In the genomic region with DNA sequence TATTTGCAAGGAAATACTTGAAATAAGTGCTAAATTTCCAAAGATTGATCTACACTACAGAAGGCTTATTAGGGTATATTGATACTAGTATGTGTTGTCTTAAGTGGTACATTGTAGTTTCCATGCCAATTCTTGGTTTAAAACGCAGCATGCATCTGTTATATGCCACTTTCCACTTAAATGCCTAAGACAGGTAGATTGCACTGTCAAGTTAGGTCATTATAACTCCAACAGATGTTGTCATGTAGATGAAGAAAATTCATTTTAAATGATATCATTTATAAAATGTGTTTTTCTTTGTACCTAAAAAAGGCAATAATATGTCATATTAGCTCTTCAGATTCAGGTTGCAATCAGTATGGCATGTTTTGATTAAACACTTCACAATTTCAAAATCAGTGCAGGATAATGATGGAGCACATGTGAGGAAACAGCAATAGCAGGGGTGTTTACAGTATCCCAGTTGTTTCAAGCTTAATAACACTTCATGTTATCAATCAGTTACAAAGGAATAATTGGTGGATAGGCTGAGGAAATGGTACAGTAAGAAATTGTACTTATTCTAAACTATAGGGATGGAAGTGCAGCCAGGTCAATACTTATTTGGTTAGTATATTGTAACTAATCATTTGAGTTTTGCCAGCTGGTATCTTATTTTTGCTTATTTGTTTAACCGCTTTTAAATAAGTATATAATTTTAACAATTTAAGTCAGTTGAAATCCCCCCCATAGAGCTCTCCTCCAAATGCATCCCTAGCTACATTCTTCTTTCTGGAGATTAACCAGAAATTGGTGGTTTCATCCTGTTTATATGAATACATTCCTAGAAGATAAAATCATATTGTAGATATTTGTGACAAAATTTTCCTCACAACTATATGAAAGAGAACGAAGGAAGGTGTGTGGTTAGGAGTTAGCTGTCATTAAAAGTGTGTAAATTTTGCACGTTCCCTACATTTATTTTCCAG, we compare ENCODE assay signal across 13 cellular contexts.
DNase-seq lines count a peak whose midpoint lies in the region.
"Had no signal": no experiment of that assay in that cellular context is flagged by ENCODE, and none has a peak within 500 bp of the region (broad histone marks: within the 10 kb centered on the region; RNA-seq: fewer than 3 reads in every experiment).

No MANE protein-coding gene starts in this region.

- H3K27me3 ChIP-seq in adipocyte (replicated peaks; ENCODE audit: control insufficient read depth, insufficient read depth, low read length), result peaks cover 4% of the 10 kb centered on the region
- H3K27me3 ChIP-seq: BE2C had no signal

- no peaks in the 10 kb centered on the region for H3K4me1 ChIP-seq in adipocyte (ENCODE audit: control insufficient read depth, insufficient read depth, low read length)
- H3K4me1 ChIP-seq: BE2C had no signal

- no peak overlapping the region for H3K9ac ChIP-seq in adipocyte (ENCODE audit: low read length)
- H3K9ac ChIP-seq: GM23248 had no signal

- no peaks in the 10 kb centered on the region for H3K4me1 Mint-ChIP-seq in activated CD4-positive, alpha-beta memory T cell treated with anti-CD3 and anti-CD28 coated beads, Interleukin-2, amount 10 ng/mL, durations not matched to agents 7 days and 5 days
- H3K4me1 Mint-ChIP-seq: CD4-positive, alpha-beta memory T cell had no signal

- no peak overlapping the region for H3K4me3 Mint-ChIP-seq in activated CD4-positive, alpha-beta memory T cell treated with anti-CD3 and anti-CD28 coated beads, Interleukin-2, amount 10 ng/mL, durations not matched to agents 7 days and 5 days
- H3K4me3 Mint-ChIP-seq: CD4-positive, alpha-beta memory T cell had no signal

- H3K4me3 ChIP-seq in adipocyte (ENCODE audit: low read length), result no peak overlapping the region
- H3K4me3 ChIP-seq: GM23248 had no signal

- peaks cover 3% of the 10 kb centered on the region for H3K9me3 Mint-ChIP-seq in activated CD4-positive, alpha-beta memory T cell treated with anti-CD3 and anti-CD28 coated beads, Interleukin-2, amount 10 ng/mL, durations not matched to agents 7 days and 5 days

- CTCF ChIA-PET in activated CD4-positive, alpha-beta memory T cell treated with anti-CD3 and anti-CD28 coated beads, Interleukin-2, amount 10 ng/mL, durations not matched to agents 7 days and 5 days (lab: Charles Lee), result no interaction called here

- H3K9me3 ChIP-seq in adipocyte (ENCODE audit: control insufficient read depth, low read length), result no peaks in the 10 kb centered on the region
- H3K9me3 ChIP-seq: BE2C had no signal

- DNase-seq in M059J (ENCODE audit: low read depth), result peak; percentile 15
- DNase-seq in adipocyte (ENCODE audit: low read depth), result peak; percentile 34
- DNase-seq in fibroblast of gingiva (ENCODE audit: low read depth), result peak; percentile 8
- no peak for DNase-seq in activated CD4-positive, alpha-beta T cell treated with anti-CD3 and anti-CD28 coated beads, Interleukin-2, amount 50 U/mL, for 1 hour
- DNase-seq in cerebellum (ENCODE audit: low spot score), result no peak
- no peak for DNase-seq in activated CD4-positive, alpha-beta memory T cell treated with anti-CD3 and anti-CD28 coated beads, Interleukin-2, amount 10 ng/mL, durations not matched to agents 7 days and 5 days
- no peak for DNase-seq in AG08396 (ENCODE audit: low spot score)
- DNase-seq: BE2C; CD4-positive, alpha-beta memory T cell; DMS79 treated with DMSO at 0.1 percent for 48 hours; EL; GM23248; H7 had no signal

- POLR2A ChIA-PET in activated CD4-positive, alpha-beta memory T cell treated with anti-CD3 and anti-CD28 coated beads, Interleukin-2, amount 10 ng/mL, durations not matched to agents 7 days and 5 days (lab: Charles Lee), result no interaction called here

- no peaks in the 10 kb centered on the region for H3K36me3 Mint-ChIP-seq in activated CD4-positive, alpha-beta memory T cell treated with anti-CD3 and anti-CD28 coated beads, Interleukin-2, amount 10 ng/mL, durations not matched to agents 7 days and 5 days (ENCODE audit: low read depth)
- H3K36me3 Mint-ChIP-seq: CD4-positive, alpha-beta memory T cell had no signal

- no peaks in the 10 kb centered on the region for H3K36me3 ChIP-seq in adipocyte (ENCODE audit: control insufficient read depth, insufficient read depth, low read length, severe bottlenecking)
- H3K36me3 ChIP-seq: BE2C had no signal

- no peaks in the 10 kb centered on the region for H3K27me3 Mint-ChIP-seq in activated CD4-positive, alpha-beta memory T cell treated with anti-CD3 and anti-CD28 coated beads, Interleukin-2, amount 10 ng/mL, durations not matched to agents 7 days and 5 days
- H3K27me3 Mint-ChIP-seq: CD4-positive, alpha-beta memory T cell had no signal

- no peak overlapping the region for H3K27ac Mint-ChIP-seq in activated CD4-positive, alpha-beta memory T cell treated with anti-CD3 and anti-CD28 coated beads, Interleukin-2, amount 10 ng/mL, durations not matched to agents 7 days and 5 days
- H3K27ac Mint-ChIP-seq: CD4-positive, alpha-beta memory T cell had no signal

Comparison
In these comparisons a context has a peak if more than half of its experiments do, and no peak if none do; other contexts are left out.
1. DNase-seq: peak in M059J (single experiment), adipocyte (single experiment) and fibroblast of gingiva (single experiment); none in activated CD4-positive, alpha-beta T cell treated with anti-CD3 and anti-CD28 coated beads, Interleukin-2, amount 50 U/mL, for 1 hour (single experiment), cerebellum (single experiment), activated CD4-positive, alpha-beta memory T cell treated with anti-CD3 and anti-CD28 coated beads, Interleukin-2, amount 10 ng/mL, durations not matched to agents 7 days and 5 days (single experiment) and AG08396 (single experiment).